11 cellular contexts compared by ENCODE assay signal in the genomic region with DNA sequence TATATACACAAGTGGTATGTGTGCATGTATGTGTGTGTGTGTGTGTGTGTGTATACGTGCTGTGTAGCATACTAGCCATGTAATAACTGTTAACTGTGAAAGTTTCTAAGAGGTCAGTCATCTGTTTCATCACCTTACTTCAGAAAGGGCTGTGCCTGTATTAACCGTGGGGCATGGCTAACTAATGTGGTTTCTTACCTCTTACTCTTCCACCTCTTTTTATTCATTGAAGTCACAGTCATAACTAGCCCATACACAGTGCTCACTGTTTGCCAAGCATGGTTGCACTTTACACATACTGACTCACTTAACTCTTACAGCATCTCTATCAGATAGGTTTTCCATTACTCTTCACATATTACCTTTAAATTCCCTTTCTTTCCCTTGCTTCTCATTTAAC. TPM values are rescaled to one million over a fixed set of nuclear protein-coding genes. Genes with fewer than 3 reads are reported as not detected.
DNase-seq lines count a peak whose midpoint lies in the region; ATAC-seq and TF ChIP-seq lines count a peak whose summit lies in the region.
"Had no signal": no experiment of that assay in that cellular context is flagged by ENCODE, and none has a peak within 500 bp of the region (broad histone marks: within the 10 kb centered on the region; RNA-seq: fewer than 3 reads in every experiment).

No MANE protein-coding gene starts in this region.

- in situ Hi-C loops in mammary epithelial cell (cut with MboI; ENCODE audit: low sequenced_read_pairs in 2 of 2), result no loop called here

- H3K9ac ChIP-seq in mammary epithelial cell (ENCODE audit: insufficient read depth, low read length), result peak overlapping the region; percentile 61

- BruUV-seq in mammary epithelial cell (replicated peaks; lab: Mats Ljungman, UMichigan), result no TSS peak

- DNase-seq in mammary epithelial cell (peak; percentile 98), vagina (ENCODE audit: extremely low spot score in 2 of 2) (no peak), ascending aorta (ENCODE audit: low spot score in 2 of 2) (no peak), DMS 273 treated with DMSO at 0.1 percent for 48 hours (lab: John Stamatoyannopoulos, UW) (no peak), HUDEP-2 (lab: John Stamatoyannopoulos, UW; ENCODE audit: unreplicated experiment in 76 of 76) (no peak)
- DNase-seq: activated CD8-positive, alpha-beta memory T cell treated with anti-CD3 and anti-CD28 coated beads, Interleukin-2, amount 50 U/mL, for 48 hours; CD4-positive, CD25-positive, alpha-beta regulatory T cell; NCI-H69 had no signal

- H2AFZ ChIP-seq in mammary epithelial cell (ENCODE audit: low read depth, low read length), result no peak overlapping the region

- intact Hi-C loops in mammary epithelial cell (cut with micrococcal nuclease) (loop anchor here (1.0 kb wide), 4 partner anchors 12 to 94 kb away; no protein-coding TSS in a partner anchor), vagina (cut with DNase I) (no loop called here), ascending aorta (cut with DNase I) (no loop called here)

- TF ChIP-seq CTCF in mammary epithelial cell (conservative IDR thresholded peaks at IDR 0.05 in 1 of 2, IDR thresholded peaks at IDR 0.05 in 1 of 2; ENCODE audit: extremely low read depth in 1 of 2, insufficient read depth in 1 of 2, low read depth in 1 of 2, low read length in 2 of 2) (no peak), vagina (IDR thresholded peaks at IDR 0.05) (no peak), ascending aorta (IDR thresholded peaks at IDR 0.05) (no peak)

- H3K4me3 ChIP-seq in mammary epithelial cell (replicated peaks in 1 of 3; ENCODE audit: insufficient read depth in 1 of 3, low read depth in 2 of 3, low read length in 3 of 3) (no peak overlapping the region), vagina (no peak overlapping the region), ascending aorta (no peak overlapping the region)

- no peaks in the 10 kb centered on the region for H3K27me3 ChIP-seq in mammary epithelial cell (ENCODE audit: insufficient read depth, low read length)
- no peaks in the 10 kb centered on the region for H3K27me3 ChIP-seq in vagina
- no peaks in the 10 kb centered on the region for H3K27me3 ChIP-seq in ascending aorta

- H3K36me3 ChIP-seq in mammary epithelial cell (ENCODE audit: insufficient read depth, low read length) (no peaks in the 10 kb centered on the region), vagina (no peaks in the 10 kb centered on the region), ascending aorta (no peaks in the 10 kb centered on the region)

- dilution Hi-C loops in mammary epithelial cell (cut with HindIII; ENCODE audit: low sequenced_read_pairs), result no loop called here

- 11% methylated on average over 2 of the region's 2 CpGs for WGBS in mammary epithelial cell (ENCODE audit: low coverage, missing lambda C conversion rate)

- no peak for TF ChIP-seq POLR2A in vagina (IDR thresholded peaks at IDR 0.05)

- CTCF ChIA-PET in mammary epithelial cell (lab: Charles Lee; ENCODE audit: low non-redundant PET), result interaction anchor here (1.1 kb wide), 1 partner anchor 33 kb away, joined by 9 read pairs; no protein-coding TSS in a partner anchor

- no peaks in the 10 kb centered on the region for H3K9me3 ChIP-seq in mammary epithelial cell (replicated peaks; ENCODE audit: insufficient read depth, low read length)
- no peaks in the 10 kb centered on the region for H3K9me3 ChIP-seq in vagina
- H3K9me3 ChIP-seq in ascending aorta, result no peaks in the 10 kb centered on the region

- H3K4me1 ChIP-seq in mammary epithelial cell (ENCODE audit: insufficient read depth, low read length) (peaks cover 47% of the 10 kb centered on the region), vagina (no peaks in the 10 kb centered on the region), ascending aorta (no peaks in the 10 kb centered on the region)

- no peak overlapping the region for H3K4me2 ChIP-seq in mammary epithelial cell (ENCODE audit: insufficient read depth, low read depth, low read length)

- H3K27ac ChIP-seq in mammary epithelial cell (ENCODE audit: insufficient read depth, low read depth, low read length) (peak overlapping the region; percentile 100), vagina (no peak overlapping the region), ascending aorta (no peak overlapping the region)

- H3K79me2 ChIP-seq in mammary epithelial cell (ENCODE audit: insufficient read depth, low read length), result no peaks in the 10 kb centered on the region

- no peaks in the 10 kb centered on the region for H4K20me1 ChIP-seq in mammary epithelial cell (ENCODE audit: insufficient read depth, low read length)

- ATAC-seq in GM18517 (IDR thresholded peaks at IDR 0.05; ENCODE audit: unreplicated experiment), result peak; percentile 77
- peak; percentile 91 for ATAC-seq in GM21447 (IDR thresholded peaks at IDR 0.05; ENCODE audit: unreplicated experiment)
- ATAC-seq in HG03135 (IDR thresholded peaks at IDR 0.05; ENCODE audit: unreplicated experiment), result peak; percentile 85

RNA-seq across cellular contexts. Expression of a gene that starts 23.7 kb away (rescaled TPM):
- total RNA-seq in mammary epithelial cell (10 to 100 TPM; 16.6 to 22.2 TPM), vagina (not detected), ascending aorta (not detected)
- polyA plus RNA-seq in mammary epithelial cell, result 9.9 TPM
- 24.1 TPM for polyA minus RNA-seq in mammary epithelial cell
- total RNA-seq: CD4-positive, CD25-positive, alpha-beta regulatory T cell had no signal
- polyA plus RNA-seq: CD4-positive, CD25-positive, alpha-beta regulatory T cell had no signal

Comparison
In these comparisons a context has a peak if more than half of its experiments do, and no peak if none do; other contexts are left out.
1. RNA of a gene that starts 23.7 kb away (total RNA-seq): 16.6 to 22.2 TPM in mammary epithelial cell; not detected in vagina (single experiment) and not detected in ascending aorta (single experiment); every median in the first group is over 10 times any median in the second.
2. Peak in every context shown above with its lines, with median percentiles within 50 percentile points of each other: ATAC-seq.